In the genomic region with DNA sequence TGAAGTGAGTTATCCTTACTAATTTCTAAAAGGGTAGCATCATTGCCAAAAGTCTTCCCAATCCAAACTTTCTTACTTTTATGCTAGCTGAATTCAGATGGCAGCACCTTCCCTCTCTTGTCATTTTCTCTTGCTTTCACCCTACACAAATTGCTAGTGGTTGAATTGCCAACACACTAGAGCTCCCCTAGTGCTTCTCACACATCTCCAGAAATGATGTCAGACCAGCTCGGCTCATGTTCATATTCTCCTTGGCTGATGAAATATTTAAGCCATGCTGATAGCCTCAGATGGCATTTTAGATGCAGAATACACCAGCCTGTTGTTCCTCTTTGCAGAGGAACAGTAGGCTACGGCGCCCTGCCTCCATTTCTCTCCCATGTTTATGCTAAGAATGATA, we compare ENCODE assay signal across 15 cellular contexts.
"Had no signal": no experiment of that assay in that cellular context is flagged by ENCODE, and none has a peak within 500 bp of the region (broad histone marks: within the 10 kb centered on the region; RNA-seq: fewer than 3 reads in every experiment).

No MANE protein-coding gene starts in this region.

- H3K36me3 Mint-ChIP-seq: activated naive CD4-positive, alpha-beta T cell treated with anti-CD3 and anti-CD28 coated beads, Interleukin-2, amount 50 U/mL, for 72 hours had no signal

- H3K4me3 Mint-ChIP-seq: activated T-cell treated with anti-CD3 and anti-CD28 coated beads, Interleukin-2, amount 50 U/mL, for 72 hours; nephron had no signal

- H3K4me3 ChIP-seq: cardiac muscle cell, lung, thyroid gland had no signal

- H3K9me3 Mint-ChIP-seq: activated naive CD4-positive, alpha-beta T cell treated with anti-CD3 and anti-CD28 coated beads, Interleukin-2, amount 50 U/mL, for 72 hours; activated T-cell treated with anti-CD3 and anti-CD28 coated beads, Interleukin-2, amount 50 U/mL, for 72 hours had no signal

- H3K27me3 ChIP-seq: cardiac muscle cell, thyroid gland had no signal

- DNase-seq: activated CD4-positive, alpha-beta T cell treated with anti-CD3 and anti-CD28 coated beads, Interleukin-2, amount 50 U/mL, for 4 hours; activated gamma-delta T cell; activated T-cell treated with anti-CD3 and anti-CD28 coated beads, Interleukin-2, amount 50 U/mL, for 72 hours; amniotic stem cell; foreskin melanocyte; hypothalamus; stimulated activated CD4-positive, alpha-beta T cell treated with anti-CD3 and anti-CD28 coated beads, Interleukin-12 subunit alpha, Interleukin-12 subunit beta, amount 100 ng/mL, for 4 hours; stimulated activated CD4-positive, alpha-beta T cell treated with anti-CD3 and anti-CD28 coated beads, Interleukin-2, amount 100 ng/mL, for 24 hours; stimulated activated naive CD4-positive, alpha-beta T cell treated with Interleukin-2 at 50 U/mL for 16 hours; thyroid gland; WERI-Rb-1 had no signal

- H3K9me3 ChIP-seq: thyroid gland had no signal

- H3K27ac ChIP-seq: cardiac muscle cell, thyroid gland, WERI-Rb-1 had no signal

- H3K4me1 ChIP-seq: thyroid gland had no signal

- ATAC-seq: activated naive CD4-positive, alpha-beta T cell treated with anti-CD3 and anti-CD28 coated beads, Interleukin-2, amount 50 U/mL, for 72 hours; activated T-cell treated with anti-CD3 and anti-CD28 coated beads, Interleukin-2, amount 50 U/mL, for 72 hours had no signal

- H3K27ac Mint-ChIP-seq: activated naive CD4-positive, alpha-beta T cell treated with anti-CD3 and anti-CD28 coated beads, Interleukin-2, amount 50 U/mL, for 72 hours; activated T-cell treated with anti-CD3 and anti-CD28 coated beads, Interleukin-2, amount 50 U/mL, for 72 hours had no signal

- H3K36me3 ChIP-seq: cardiac muscle cell, thyroid gland, WERI-Rb-1 had no signal
